ENCODE assay signal across 34 cellular contexts in genomic region chr3:70820397-70820796, GRCh38.
"Had no signal": no experiment of that assay in that cellular context is flagged by ENCODE, and none has a peak within 500 bp of the region (broad histone marks: within the 10 kb centered on the region; RNA-seq: fewer than 3 reads in every experiment).

No MANE protein-coding gene starts in this region.

- ATAC-seq: activated CD4-positive, CD25-positive, alpha-beta regulatory T cell treated with anti-CD3 and anti-CD28 coated beads, Interleukin-2, amount 50 U/mL, for 24 hours; activated CD8-positive, alpha-beta T cell treated with anti-CD3 and anti-CD28 coated beads for 36 hours; activated naive CD8-positive, alpha-beta T cell treated with anti-CD3 and anti-CD28 coated beads, Interleukin-2, amount 50 U/mL, for 24 hours; activated T-cell treated with anti-CD3 and anti-CD28 coated beads, Interleukin-2, amount 50 U/mL, for 4 hours; activated T-cell treated with anti-CD3 and anti-CD28 coated beads, Interleukin-2, amount 50 U/mL, for 72 hours; activated T-helper 17 cell treated with anti-CD3 and anti-CD28 coated beads, Interleukin-2, amount 50 U/mL, for 72 hours; WTC11 had no signal

- H3K4me3 ChIP-seq: ascending aorta, cardiac muscle cell had no signal

- DNase-seq: activated CD4-positive, alpha-beta memory T cell treated with anti-CD3 and anti-CD28 coated beads for 36 hours; activated CD4-positive, alpha-beta T cell treated with anti-CD3 and anti-CD28 coated beads for 1 hour; activated CD4-positive, alpha-beta T cell treated with anti-CD3 and anti-CD28 coated beads for 4 hours; activated CD4-positive, alpha-beta T cell treated with anti-CD3 and anti-CD28 coated beads, Interleukin-2, amount 10 ng/mL, durations not matched to agents 24 days and 14 days; activated CD4-positive, alpha-beta T cell treated with anti-CD3 and anti-CD28 coated beads, Interleukin-2, amount 50 U/mL, for 1 hour; activated CD4-positive, alpha-beta T cell treated with anti-CD3 and anti-CD28 coated beads, Interleukin-2, amount 50 U/mL, for 4 hours; activated CD4-positive, CD25-positive, alpha-beta regulatory T cell; activated CD8-positive, alpha-beta memory T cell treated with anti-CD3 and anti-CD28 coated beads, Interleukin-2, amount 50 U/mL, for 4 hours; activated CD8-positive, alpha-beta T cell treated with anti-CD3 and anti-CD28 coated beads for 36 hours; activated effector memory CD4-positive, alpha-beta T cell treated with anti-CD3 and anti-CD28 coated beads, Interleukin-2, amount 50 U/mL, for 16 hours; activated gamma-delta T cell treated with Interleukin-2 at 50 U/mL for 16 hours; activated naive CD4-positive, alpha-beta T cell; activated naive CD4-positive, alpha-beta T cell treated with anti-CD3 and anti-CD28 coated beads for 36 hours; activated naive CD4-positive, alpha-beta T cell treated with anti-CD3 and anti-CD28 coated beads, Interleukin-2, amount 50 U/mL, for 16 hours; activated naive CD8-positive, alpha-beta T cell treated with anti-CD3 and anti-CD28 coated beads, Interleukin-2, amount 10 ng/mL, durations not matched to agents 7 days and 5 days; activated naive CD8-positive, alpha-beta T cell treated with anti-CD3 and anti-CD28 coated beads, Interleukin-2, amount 50 U/mL, for 24 hours; activated T-cell treated with anti-CD3 and anti-CD28 coated beads for 4 hours; activated T-cell treated with anti-CD3 and anti-CD28 coated beads, Interleukin-2, amount 50 U/mL, for 1 hour; activated T-cell treated with anti-CD3 and anti-CD28 coated beads, Interleukin-2, amount 50 U/mL, for 4 hours; activated T-cell treated with anti-CD3 and anti-CD28 coated beads, Interleukin-2, amount 50 U/mL, for 72 hours; amygdala; anterior cingulate cortex; caudate nucleus; cerebellar nuclear complex; SW 1271; T-helper 1 cell; T-helper 2 cell; T-helper 9 cell; WERI-Rb-1 had no signal

- H3K9me3 ChIP-seq: ascending aorta had no signal

- H3K27ac ChIP-seq: ascending aorta, cardiac muscle cell, WERI-Rb-1 had no signal

- H3K36me3 ChIP-seq: ascending aorta, cardiac muscle cell, WERI-Rb-1 had no signal

- H3K27me3 ChIP-seq: ascending aorta, cardiac muscle cell had no signal
